Comparison of ENCODE assay signal across 27 cellular contexts in the genomic region with DNA sequence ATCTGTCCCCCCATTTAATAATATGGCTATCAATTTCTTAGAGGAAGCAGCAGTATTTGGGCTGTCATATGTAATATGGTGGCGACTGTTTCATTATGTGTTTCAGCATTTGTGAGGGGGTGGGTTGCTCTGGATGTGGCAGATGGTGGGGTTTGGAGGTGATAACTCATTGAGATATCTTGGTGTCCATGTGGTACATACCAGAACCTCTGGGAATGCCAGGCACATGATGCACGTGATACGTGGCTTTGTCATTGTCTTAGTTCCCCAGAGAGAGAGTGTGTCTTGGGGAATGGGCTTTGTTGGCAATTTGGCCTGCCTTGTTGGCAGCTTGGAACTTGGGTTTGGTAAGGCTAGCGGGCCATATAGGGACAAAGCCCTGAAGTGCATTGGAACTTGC.
"Had no signal": no experiment of that assay in that cellular context is flagged by ENCODE, and none has a peak within 500 bp of the region (broad histone marks: within the 10 kb centered on the region; RNA-seq: fewer than 3 reads in every experiment).

No MANE protein-coding gene starts in this region.

- H3K4me1 ChIP-seq: gastrocnemius medialis, lower lobe of right lung, neural progenitor cell, suprapubic skin, transverse colon, vagina had no signal

- H2AFZ ChIP-seq: neural progenitor cell, parathyroid adenoma had no signal

- H3K4me3 Mint-ChIP-seq: dendritic cell treated with granulocyte-macrophage colony-stimulating factor and Interleukin-4, amounts not matched to agents 40 ng/mL and 50 ng/mL, for 4 days; endodermal cell; memory B cell; naive thymus-derived CD4-positive, alpha-beta T cell; nephron; neural progenitor cell; stimulated activated naive CD8-positive, alpha-beta T cell treated with anti-CD3 and anti-CD28 coated beads, Interleukin-15, amount 100 ng/mL, for 72 hours had no signal

- H3K9ac ChIP-seq: neural progenitor cell, parathyroid adenoma had no signal

- H3K9me3 Mint-ChIP-seq: dendritic cell treated with granulocyte-macrophage colony-stimulating factor and Interleukin-4, amounts not matched to agents 40 ng/mL and 50 ng/mL, for 4 days; endodermal cell; memory B cell; naive thymus-derived CD4-positive, alpha-beta T cell; nephron; neural progenitor cell had no signal

- H3K4me1 Mint-ChIP-seq: endodermal cell, memory B cell, neural progenitor cell had no signal

- H3K79me2 ChIP-seq: parathyroid adenoma had no signal

- DNase-seq: effector CD8-positive, alpha-beta T cell; endodermal cell; foreskin fibroblast; gastrocnemius medialis; head of caudate nucleus; left ventricle myocardium superior; lower lobe of right lung; mucosa of descending colon; naive thymus-derived CD4-positive, alpha-beta T cell; right lobe of liver; stimulated activated CD4-positive, alpha-beta T cell treated with anti-CD3 and anti-CD28 coated beads, Interleukin-12 subunit alpha, Interleukin-12 subunit beta, amount 100 ng/mL, for 4 hours; stimulated activated CD4-positive, alpha-beta T cell treated with anti-CD3 and anti-CD28 coated beads, Interleukin-1b, Interleukin-23, amount 100 ng/mL, for 48 hours; stimulated activated CD4-positive, alpha-beta T cell treated with anti-CD3 and anti-CD28 coated beads, Interleukin-4, amount 100 ng/mL, for 1 hour; stimulated activated CD8-positive, alpha-beta memory T cell treated with anti-CD3 and anti-CD28 coated beads, Interleukin-4, amount 100 ng/mL, for 48 hours; stimulated activated naive CD4-positive, alpha-beta T cell; stimulated activated naive CD8-positive, alpha-beta T cell treated with anti-CD3 and anti-CD28 coated beads, Interleukin-15, amount 100 ng/mL, for 72 hours; transverse colon had no signal

- H3K36me3 ChIP-seq: gastrocnemius medialis had no signal

- H3K4me3 ChIP-seq: gastrocnemius medialis, lower lobe of right lung, mucosa of descending colon, neural progenitor cell, right lobe of liver, smooth muscle cell, suprapubic skin, transverse colon, vagina had no signal

- H3K27ac Mint-ChIP-seq: dendritic cell treated with granulocyte-macrophage colony-stimulating factor and Interleukin-4, amounts not matched to agents 40 ng/mL and 50 ng/mL, for 4 days; endodermal cell; memory B cell; nephron; neural progenitor cell; stimulated activated naive CD8-positive, alpha-beta T cell treated with anti-CD3 and anti-CD28 coated beads, Interleukin-15, amount 100 ng/mL, for 72 hours had no signal

- H3K27me3 ChIP-seq: gastrocnemius medialis, neural progenitor cell, right lobe of liver, suprapubic skin, transverse colon, vagina had no signal

- H3K4me2 ChIP-seq: neural progenitor cell, smooth muscle cell had no signal

- H3K27me3 Mint-ChIP-seq: dendritic cell treated with granulocyte-macrophage colony-stimulating factor and Interleukin-4, amounts not matched to agents 40 ng/mL and 50 ng/mL, for 4 days; memory B cell; naive thymus-derived CD4-positive, alpha-beta T cell; progenitor cell of endocrine pancreas; stimulated activated naive CD8-positive, alpha-beta T cell treated with anti-CD3 and anti-CD28 coated beads, Interleukin-15, amount 100 ng/mL, for 72 hours had no signal

- H3K27ac ChIP-seq: epithelial cell of prostate, gastrocnemius medialis, lower lobe of right lung, neural progenitor cell, parathyroid adenoma, right lobe of liver, suprapubic skin, transverse colon, vagina had no signal

- H3K9me3 ChIP-seq: gastrocnemius medialis, lower lobe of right lung, mucosa of descending colon, right lobe of liver, suprapubic skin, transverse colon, vagina had no signal
